16 cellular contexts compared by ENCODE assay signal in genomic region chr1:162635418-162635817, GRCh38. TPM values are rescaled to one million over a fixed set of nuclear protein-coding genes. Genes with fewer than 3 reads are reported as not detected.
DNase-seq lines count a peak whose midpoint lies in the region; ATAC-seq and TF ChIP-seq lines count a peak whose summit lies in the region.
"Had no signal": no experiment of that assay in that cellular context is flagged by ENCODE, and none has a peak within 500 bp of the region (broad histone marks: within the 10 kb centered on the region; RNA-seq: fewer than 3 reads in every experiment).

No MANE protein-coding gene starts in this region.

- H2AFZ ChIP-seq in fibroblast of lung (ENCODE audit: low read length) (no peak overlapping the region), osteoblast (ENCODE audit: low read length) (no peak overlapping the region)

- H3K4me3 ChIP-seq in A673 (ENCODE audit: low read depth, low read length, poor library complexity, severe bottlenecking), result peak overlapping the region; percentile 71
- H3K4me3 ChIP-seq in HFF-Myc (replicated peaks; ENCODE audit: low read depth, low read length), result peak overlapping the region; percentile 64
- peak overlapping the region; percentile 52 to 98 (median 90) for H3K4me3 ChIP-seq in fibroblast of lung (replicated peaks in 1 of 4; ENCODE audit: control extremely low read depth in 1 of 4, insufficient read depth in 1 of 4, low read depth in 3 of 4, low read length in 4 of 4)
- H3K4me3 ChIP-seq in osteoblast (ENCODE audit: insufficient read depth, low read length), result peak overlapping the region; percentile 79

- CTCF ChIA-PET in A673 (lab: Charles Lee), result no interaction called here

- H3K4me1 ChIP-seq in A673 (ENCODE audit: insufficient read depth, low read length, poor library complexity, severe bottlenecking) (peaks cover 26% of the 10 kb centered on the region), fibroblast of lung (ENCODE audit: control insufficient read depth, extremely low read depth, insufficient read depth, low read length) (peaks cover 9% of the 10 kb centered on the region), osteoblast (ENCODE audit: insufficient read depth, low read length) (peaks cover 41% of the 10 kb centered on the region)

- no peak overlapping the region for H3K9ac ChIP-seq in fibroblast of lung (ENCODE audit: insufficient read depth, low read length)

- H3K9me3 ChIP-seq in A673 (ENCODE audit: low read depth, low read length, poor library complexity, severe bottlenecking) (no peaks in the 10 kb centered on the region), fibroblast of lung (ENCODE audit: control insufficient read depth, insufficient read depth, low read depth, low read length) (no peaks in the 10 kb centered on the region), osteoblast (ENCODE audit: low read depth, low read length) (no peaks in the 10 kb centered on the region)
- H3K9me3 ChIP-seq: adrenal gland had no signal

- no peak for TF ChIP-seq CTCF in A673 (conservative IDR thresholded peaks at IDR 0.05; ENCODE audit: low read depth, low read length)
- TF ChIP-seq CTCF in HFF-Myc (IDR thresholded peaks at IDR 0.05; ENCODE audit: low read depth, low read length, missing control alignments), result no peak
- no peak for TF ChIP-seq CTCF in fibroblast of lung (conservative IDR thresholded peaks at IDR 0.05 in 1 of 2, IDR thresholded peaks at IDR 0.05 in 1 of 2; ENCODE audit: low read depth in 1 of 2, low read length in 2 of 2)
- TF ChIP-seq CTCF in osteoblast (IDR thresholded peaks at IDR 0.05; ENCODE audit: extremely low read depth, low read depth, low read length), result no peak

- no peak for ATAC-seq in HG03135 (IDR thresholded peaks at IDR 0.05; ENCODE audit: unreplicated experiment)
- ATAC-seq in GM18861 (IDR thresholded peaks at IDR 0.05; ENCODE audit: unreplicated experiment), result no peak
- ATAC-seq: left lobe of liver, WTC11 had no signal

- H3K79me2 ChIP-seq in fibroblast of lung (ENCODE audit: control insufficient read depth, insufficient read depth, low read length), result peaks cover 79% of the 10 kb centered on the region
- peaks cover 78% of the 10 kb centered on the region for H3K79me2 ChIP-seq in osteoblast (ENCODE audit: insufficient read depth, low read length)

- no peak for DNase-seq in A673 (ENCODE audit: low spot score)
- DNase-seq in HFF-Myc (ENCODE audit: extremely low read depth, low read depth), result no peak
- peak in 1 of 2 donors; percentile 18 for DNase-seq in fibroblast of lung (ENCODE audit: low read depth in 2 of 2)
- DNase-seq in osteoblast (ENCODE audit: insufficient read length, low spot score, missing footprints), result no peak
- DNase-seq in NCI-H146 treated with DMSO at 0.1 percent for 48 hours (lab: John Stamatoyannopoulos, UW; ENCODE audit: unreplicated experiment), result no peak
- no peak for DNase-seq in activated naive CD4-positive, alpha-beta T cell treated with Interleukin-2 at 50 U/mL for 16 hours
- DNase-seq: Calu3; endodermal cell; GF-D8; NCI-H1694 treated with DMSO at 0.1 percent for 48 hours; stimulated activated naive CD4-positive, alpha-beta T cell had no signal

- peaks cover 5% of the 10 kb centered on the region for H3K36me3 ChIP-seq in A673 (ENCODE audit: insufficient read depth, low read length, poor library complexity, severe bottlenecking)
- peaks cover 3% of the 10 kb centered on the region for H3K36me3 ChIP-seq in fibroblast of lung (ENCODE audit: control insufficient read depth, insufficient read depth, low read length)
- peaks cover 8% of the 10 kb centered on the region for H3K36me3 ChIP-seq in osteoblast (ENCODE audit: insufficient read depth, low read length)
- H3K36me3 ChIP-seq: adrenal gland had no signal

- intact Hi-C loops in A673 (cut with micrococcal nuclease; ENCODE audit: unreplicated experiment), result no loop called here

- H3K27me3 ChIP-seq in A673 (replicated peaks; ENCODE audit: insufficient read depth, low read depth, low read length, poor library complexity) (no peaks in the 10 kb centered on the region), fibroblast of lung (ENCODE audit: control insufficient read depth, insufficient read depth, low read length) (no peaks in the 10 kb centered on the region), osteoblast (ENCODE audit: insufficient read depth, low read length) (no peaks in the 10 kb centered on the region)
- H3K27me3 ChIP-seq: adrenal gland had no signal

- BruUV-seq in A673 (replicated peaks; lab: Mats Ljungman, UMichigan), result no TSS peak

- H3K27ac ChIP-seq in A673 (ENCODE audit: low read depth, low read length, poor library complexity, severe bottlenecking) (peak overlapping the region; percentile 89), fibroblast of lung (ENCODE audit: insufficient read depth, low read length) (no peak overlapping the region), osteoblast (ENCODE audit: low read depth, low read length) (peak overlapping the region; percentile 26)

- POLR2A ChIA-PET in A673 (lab: Charles Lee; ENCODE audit: low non-redundant PET), result no interaction called here

- H3K4me2 ChIP-seq in fibroblast of lung (ENCODE audit: extremely low read depth, insufficient read depth, low read length) (peak overlapping the region; percentile 96), osteoblast (ENCODE audit: insufficient read depth, low read length) (peak overlapping the region; percentile 95)

- H4K20me1 ChIP-seq in fibroblast of lung (ENCODE audit: control insufficient read depth, extremely low read depth, insufficient read depth, low read length), result peaks cover 3% of the 10 kb centered on the region
- peaks cover 38% of the 10 kb centered on the region for H4K20me1 ChIP-seq in osteoblast (ENCODE audit: insufficient read depth, low read length)

RNA-seq across cellular contexts. Expression of gene DDR2, which starts 3.2 kb away (rescaled TPM):
- total RNA-seq in A673 (2021) (121 and 145 TPM in 2 replicates), fibroblast of lung (252 and 303 TPM in 2 replicates), osteoblast (363 and 384 TPM in 2 replicates)
- 144 and 192 TPM in 2 replicates for polyA plus RNA-seq in fibroblast of lung
- polyA plus RNA-seq in fibroblast of lung (2012), result 65.9 and 114 TPM in 2 replicates
- 313 and 334 TPM in 2 replicates for polyA minus RNA-seq in fibroblast of lung (ENCODE audit: low replicate concordance)
